Comparison of ENCODE assay signal across 22 cellular contexts in genomic region chr7:3942778-3943177, GRCh38.
DNase-seq lines count a peak whose midpoint lies in the region; ATAC-seq, FAIRE-seq and TF ChIP-seq lines count a peak whose summit lies in the region.
"Had no signal": no experiment of that assay in that cellular context is flagged by ENCODE, and none has a peak within 500 bp of the region (broad histone marks: within the 10 kb centered on the region; RNA-seq: fewer than 3 reads in every experiment).

No MANE protein-coding gene starts in this region.

- H3K27me3 Mint-ChIP-seq in progenitor cell of endocrine pancreas = no peaks in the 10 kb centered on the region
- H3K27me3 Mint-ChIP-seq: type B pancreatic cell had no signal

- CTCF ChIA-PET in A549 (lab: Yijun Ruan, JAX) (interaction anchor here (1.2 kb wide), 1 partner anchor 13 kb away, joined by 3 read pairs; no protein-coding TSS in a partner anchor), A673 (lab: Charles Lee) (no interaction called here)

- DNase-seq in A549 (ENCODE audit: low read depth in 1 of 2, low spot score in 1 of 2) (peak in 1 of 2 experiments; percentile 16), NCI-H226 (peak; percentile 20), fibroblast of gingiva (ENCODE audit: low read depth) (peak; percentile 75), progenitor cell of endocrine pancreas (ENCODE audit: low spot score, unreplicated experiment) (no peak), A673 (ENCODE audit: low spot score) (no peak), NCI-H1417 treated with DMSO at 0.1 percent for 48 hours (lab: John Stamatoyannopoulos, UW) (no peak)
- DNase-seq in activated CD4-positive, alpha-beta T cell treated with anti-CD3 and anti-CD28 coated beads for 4 hours = no peak
- DNase-seq: activated CD4-positive, alpha-beta T cell treated with anti-CD3 and anti-CD28 coated beads for 48 hours; activated naive CD4-positive, alpha-beta T cell; anterior cingulate cortex; CD4-positive, alpha-beta T cell; endodermal cell; natural killer cell; stimulated activated naive CD4-positive, alpha-beta T cell treated with Interleukin-2 at 50 U/mL for 16 hours; T-helper 9 cell had no signal

- H3K36me3 Mint-ChIP-seq in progenitor cell of endocrine pancreas (ENCODE audit: insufficient read depth) = peaks cover 14% of the 10 kb centered on the region
- H3K36me3 Mint-ChIP-seq: natural killer cell had no signal

- H3K9me3 ChIP-seq in A549 (no peaks in the 10 kb centered on the region), A673 (ENCODE audit: low read depth, low read length, poor library complexity, severe bottlenecking) (peaks cover 3% of the 10 kb centered on the region)
- H3K9me3 ChIP-seq: prostate gland, SJCRH30 had no signal

- TF ChIP-seq CTCF in A549 (IDR thresholded peaks at IDR 0.05) (no peak), progenitor cell of endocrine pancreas (IDR thresholded peaks at IDR 0.05; ENCODE audit: unreplicated experiment) (no peak), A673 (conservative IDR thresholded peaks at IDR 0.05; ENCODE audit: low read depth, low read length) (no peak)

- POLR2A ChIA-PET in A549 (lab: Yijun Ruan, JAX) = no interaction called here
- POLR2A ChIA-PET in A673 (lab: Charles Lee; ENCODE audit: low non-redundant PET) = no interaction called here

- intact Hi-C loops in A673 (cut with micrococcal nuclease; ENCODE audit: unreplicated experiment) = no loop called here

- H3K4me3 Mint-ChIP-seq in progenitor cell of endocrine pancreas (ENCODE audit: low read depth) = no peak overlapping the region
- H3K4me3 Mint-ChIP-seq: CD4-positive, alpha-beta T cell; endodermal cell; natural killer cell; type B pancreatic cell had no signal

- no peak overlapping the region for H3K4me3 ChIP-seq in A549
- no peak overlapping the region for H3K4me3 ChIP-seq in A673 (ENCODE audit: low read depth, low read length, poor library complexity, severe bottlenecking)
- H3K4me3 ChIP-seq: lung, prostate gland, SJCRH30 had no signal

- TF ChIP-seq RAD21 in A549 (conservative IDR thresholded peaks at IDR 0.05 in 1 of 2, IDR thresholded peaks at IDR 0.05 in 1 of 2) = no peak

- no peaks in the 10 kb centered on the region for H3K36me3 ChIP-seq in A673 (ENCODE audit: insufficient read depth, low read length, poor library complexity, severe bottlenecking)
- H3K36me3 ChIP-seq: prostate gland, SJCRH30 had no signal

- peak overlapping the region; percentile 29 for H3K27ac Mint-ChIP-seq in progenitor cell of endocrine pancreas
- H3K27ac Mint-ChIP-seq: CD4-positive, alpha-beta T cell; endodermal cell; natural killer cell; type B pancreatic cell had no signal

- TF ChIP-seq EP300 in A549 (IDR thresholded peaks at IDR 0.05) = no peak

- ATAC-seq in A549 = no peak
- ATAC-seq in HG03521 (IDR thresholded peaks at IDR 0.05; ENCODE audit: unreplicated experiment) = no peak
- ATAC-seq: natural killer cell had no signal

- H3K27ac ChIP-seq in A549 = peak overlapping the region in 1 of 2 experiments; percentile 33; a peak in 1 of 6 replicates
- H3K27ac ChIP-seq in A673 (ENCODE audit: low read depth, low read length, poor library complexity, severe bottlenecking) = no peak overlapping the region
- H3K27ac ChIP-seq: HL-60, prostate gland, SJCRH30 had no signal

- 82% methylated on average over 14 of the region's 14 CpGs for WGBS in A549 (ENCODE audit: missing lambda C conversion rate)

- H3K4me2 ChIP-seq in A549 = no peak overlapping the region

- H3K9me3 Mint-ChIP-seq in progenitor cell of endocrine pancreas (ENCODE audit: low read depth) = peaks cover 12% of the 10 kb centered on the region
- H3K9me3 Mint-ChIP-seq: type B pancreatic cell had no signal

- peaks cover 12% of the 10 kb centered on the region for H3K4me1 Mint-ChIP-seq in progenitor cell of endocrine pancreas (ENCODE audit: low read depth)
- H3K4me1 Mint-ChIP-seq: natural killer cell had no signal

- no peak for TF ChIP-seq POLR2A in A549 (IDR thresholded peaks at IDR 0.05; ENCODE audit: low read length)

- no TSS peak for BruUV-seq in A673 (replicated peaks; lab: Mats Ljungman, UMichigan)

- peaks cover 5% of the 10 kb centered on the region; the same call in 2 of the 3 replicates for H3K4me1 ChIP-seq in A549
- H3K4me1 ChIP-seq in A673 (ENCODE audit: insufficient read depth, low read length, poor library complexity, severe bottlenecking) = no peaks in the 10 kb centered on the region
- H3K4me1 ChIP-seq: prostate gland, SJCRH30 had no signal

- no peaks in the 10 kb centered on the region for H3K27me3 ChIP-seq in A673 (replicated peaks; ENCODE audit: insufficient read depth, low read depth, low read length, poor library complexity)
- H3K27me3 ChIP-seq: SJCRH30 had no signal

- no peak for FAIRE-seq in A549 (lab: Jason Lieb, UNC)
- FAIRE-seq: frontal cortex had no signal

TF ChIP-seq in A549, 52 proteins besides CTCF, POLR2A, EP300 and RAD21:
- TF ChIP-seq MAFK (IDR thresholded peaks at IDR 0.05; ENCODE audit: partially characterized antibody) (peak; percentile 86), NFE2L2 (conservative IDR thresholded peaks at IDR 0.05; ENCODE audit: low read length) (peak; percentile 64; the same call in 1 of the 2 replicates), HDAC2 (IDR thresholded peaks at IDR 0.05) (no peak)
TF ChIP-seq in A549: peak in this region for 2.

Comparison
In these comparisons a context has a peak if more than half of its experiments do, and no peak if none do; other contexts are left out.
1. DNase-seq: peak in NCI-H226 (single experiment) and fibroblast of gingiva (single experiment); none in progenitor cell of endocrine pancreas (single experiment), A673 (single experiment), NCI-H1417 treated with DMSO at 0.1 percent for 48 hours (single experiment) and activated CD4-positive, alpha-beta T cell treated with anti-CD3 and anti-CD28 coated beads for 4 hours (0 of 2).